ENCODE assay signal across 1 cellular context in genomic region chr18:21664069-21664468, GRCh38.
TF ChIP-seq lines count a peak whose summit lies in the region.

No MANE protein-coding gene starts in this region.

TF ChIP-seq in A549, 52 proteins besides CTCF, POLR2A, EP300 and RAD21 (continued from another document):
- no peak for TF ChIP-seq REST (IDR thresholded peaks at IDR 0.05)
- no peak for TF ChIP-seq MAFK (IDR thresholded peaks at IDR 0.05; ENCODE audit: partially characterized antibody)
- TF ChIP-seq PHF8 (IDR thresholded peaks at IDR 0.05; ENCODE audit: borderline replicate concordance, low read depth): no peak
- no peak for TF ChIP-seq KDM1A (IDR thresholded peaks at IDR 0.05; ENCODE audit: low read depth)
- TF ChIP-seq ESRRA (IDR thresholded peaks at IDR 0.05; ENCODE audit: borderline replicate concordance, low read length): no peak
- no peak for TF ChIP-seq ZSCAN20 (CRISPR knock-in tag; IDR thresholded peaks at IDR 0.05)
- TF ChIP-seq ZNF302 (CRISPR knock-in tag; IDR thresholded peaks at IDR 0.05): no peak
- no peak for TF ChIP-seq ZC3H11A (IDR thresholded peaks at IDR 0.05)
- TF ChIP-seq JUNB (IDR thresholded peaks at IDR 0.05): peak; percentile 54
- no peak for TF ChIP-seq CHD2 (IDR thresholded peaks at IDR 0.05; ENCODE audit: low read length, partially characterized antibody)
- TF ChIP-seq TFCP2L1 (CRISPR knock-in tag; IDR thresholded peaks at IDR 0.05): no peak
- TF ChIP-seq CBX8 (IDR thresholded peaks at IDR 0.05): no peak
- no peak for TF ChIP-seq E2F6 (IDR thresholded peaks at IDR 0.05; ENCODE audit: borderline replicate concordance, low read depth)
- TF ChIP-seq HOXB5 (CRISPR knock-in tag; IDR thresholded peaks at IDR 0.05): peak; percentile 53; the same call in 1 of the 2 replicates
- TF ChIP-seq SREBF2 (IDR thresholded peaks at IDR 0.05): no peak
- no peak for TF ChIP-seq MAZ (IDR thresholded peaks at IDR 0.05; ENCODE audit: borderline replicate concordance, low read depth, low read length)
- TF ChIP-seq TP53 (CRISPR knock-in tag; IDR thresholded peaks at IDR 0.05): no peak
- no peak for TF ChIP-seq JUN (IDR thresholded peaks at IDR 0.05)
- TF ChIP-seq CBX2 (IDR thresholded peaks at IDR 0.05; ENCODE audit: borderline replicate concordance, low read depth): no peak
- TF ChIP-seq EHF (CRISPR knock-in tag; IDR thresholded peaks at IDR 0.05): no peak
- no peak for TF ChIP-seq RARB (CRISPR knock-in tag; IDR thresholded peaks at IDR 0.05)
TF ChIP-seq in A549: peak in this region for 4.
